Comparison of ENCODE assay signal across 14 cellular contexts in genomic region chr11:93842461-93842860, GRCh38. TPM values are rescaled to one million over a fixed set of nuclear protein-coding genes. Genes with fewer than 3 reads are reported as not detected.
DNase-seq lines count a peak whose midpoint lies in the region; TF ChIP-seq lines count a peak whose summit lies in the region.
"Had no signal": no experiment of that assay in that cellular context is flagged by ENCODE, and none has a peak within 500 bp of the region (broad histone marks: within the 10 kb centered on the region; RNA-seq: fewer than 3 reads in every experiment).

No MANE protein-coding gene starts in this region.

- no peaks in the 10 kb centered on the region for H3K4me1 ChIP-seq in uterus

- TF ChIP-seq CTCF in AG09319 (IDR thresholded peaks at IDR 0.05; ENCODE audit: low read depth, low read length) (no peak), cardiac fibroblast (IDR thresholded peaks at IDR 0.05; ENCODE audit: low read depth, low read length) (no peak), WERI-Rb-1 (IDR thresholded peaks at IDR 0.05; ENCODE audit: low read depth, low read length) (no peak), uterus (IDR thresholded peaks at IDR 0.05) (no peak)

- no peaks in the 10 kb centered on the region for H3K27me3 ChIP-seq in WERI-Rb-1 (ENCODE audit: insufficient read depth, low read depth, severe bottlenecking)
- H3K27me3 ChIP-seq in uterus, result no peaks in the 10 kb centered on the region

- H3K4me3 ChIP-seq in cardiac fibroblast (replicated peaks in 1 of 2; ENCODE audit: low read depth in 2 of 2, low read length in 2 of 2) (no peak overlapping the region), WERI-Rb-1 (ENCODE audit: low read depth, low read length) (no peak overlapping the region), uterus (no peak overlapping the region)

- H3K27ac ChIP-seq in WERI-Rb-1 (no peak overlapping the region), uterus (no peak overlapping the region)

- DNase-seq in AG09319 (ENCODE audit: extremely low read depth, low read depth), result peak; percentile 28
- DNase-seq in NCI-H226, result peak; percentile 99
- peak; percentile 56 to 65 for DNase-seq in cardiac fibroblast (ENCODE audit: low read depth in 2 of 2)
- peak; percentile 17 to 33 for DNase-seq in lung microvascular endothelial cell (ENCODE audit: low read depth in 2 of 2)
- DNase-seq in DMS79 treated with DMSO at 0.1 percent for 48 hours (lab: John Stamatoyannopoulos, UW), result no peak
- no peak for DNase-seq in WERI-Rb-1
- no peak for DNase-seq in uterus
- DNase-seq in activated naive CD4-positive, alpha-beta T cell treated with anti-CD3 and anti-CD28 coated beads, Interleukin-2, amount 50 U/mL, for 16 hours, result no peak
- DNase-seq: activated CD4-positive, alpha-beta T cell treated with anti-CD3 and anti-CD28 coated beads, Interleukin-2, amount 50 U/mL, for 4 hours; C1 segment of cervical spinal cord; effector CD4-positive, alpha-beta T cell; NCI-H510A treated with DMSO at 0.1 percent for 48 hours; stimulated activated naive CD8-positive, alpha-beta T cell treated with anti-CD3 and anti-CD28 coated beads, Interleukin-15, Interleukin-2, amounts not matched to agents 100 U/mL and 50 U/mL, for 24 hours had no signal

- intact Hi-C loops in uterus (cut with DNase I; ENCODE audit: low total_unique reads), result no loop called here

- H3K9me3 ChIP-seq in WERI-Rb-1 (ENCODE audit: severe bottlenecking) (no peaks in the 10 kb centered on the region), uterus (no peaks in the 10 kb centered on the region)

- H3K36me3 ChIP-seq in WERI-Rb-1, result no peaks in the 10 kb centered on the region
- H3K36me3 ChIP-seq in uterus, result no peaks in the 10 kb centered on the region

- TF ChIP-seq POLR2A in uterus (IDR thresholded peaks at IDR 0.05), result no peak

RNA-seq across cellular contexts. Expression of gene VSTM5, which starts 8.0 kb away (rescaled TPM):
- total RNA-seq in lung microvascular endothelial cell (not detected in 2 replicates), uterus (1 to 10 TPM in 1 of 4 donors, under 1 TPM in 1, not detected in 2; 0.49 to 2.5 TPM)
- total RNA-seq: natural killer cell treated with Interleukin-12 subunit alpha and Interleukin-12 subunit beta and Interleukin-15 and Interleukin-18, amount 100 ng/mL, for 72 hours had no signal

RNA-seq across cellular contexts. Expression of gene MED17, which starts 58.4 kb away (rescaled TPM):
- total RNA-seq in lung microvascular endothelial cell (14.8 and 22.4 TPM in 2 replicates), uterus (10 to 100 TPM; 35.1 to 64.8 (median 56.4) TPM)

Comparison
In these comparisons a context has a peak if more than half of its experiments do, and no peak if none do; other contexts are left out.
1. DNase-seq: peak in AG09319 (single experiment), NCI-H226 (single experiment), cardiac fibroblast (2 of 2) and lung microvascular endothelial cell (2 of 2); none in DMS79 treated with DMSO at 0.1 percent for 48 hours (single experiment), WERI-Rb-1 (single experiment), uterus (0 of 2) and activated naive CD4-positive, alpha-beta T cell treated with anti-CD3 and anti-CD28 coated beads, Interleukin-2, amount 50 U/mL, for 16 hours (single experiment).